In genomic region chr17:50087912-50088405, GRCh38 we compare ENCODE assay signal across 10 cellular contexts.
"Had no signal": no experiment of that assay in that cellular context is flagged by ENCODE, and none has a peak within 500 bp of the region (broad histone marks: within the 10 kb centered on the region; RNA-seq: fewer than 3 reads in every experiment).

No MANE protein-coding gene starts in this region.

- H3K4me3 Mint-ChIP-seq: brain; dendritic cell treated with granulocyte-macrophage colony-stimulating factor and Interleukin-4, amounts not matched to agents 40 ng/mL and 50 ng/mL, for 4 days; effector memory CD8-positive, alpha-beta T cell; immature natural killer cell; nephron; stimulated activated naive B cell treated with anti-CD40 and anti-IgM and Interleukin-4, amounts not matched to agents 10 μg/mL and 1 μg/mL and 100 μg/mL, for 72 hours; T-helper 17 cell; type B pancreatic cell had no signal

- H3K4me3 ChIP-seq: ovary, skin epidermis had no signal

- H3K4me1 Mint-ChIP-seq: brain; immature natural killer cell; nephron; stimulated activated naive B cell treated with anti-CD40 and anti-IgM and Interleukin-4, amounts not matched to agents 10 μg/mL and 1 μg/mL and 100 μg/mL, for 72 hours had no signal

- H3K36me3 ChIP-seq: ovary had no signal

- H3K27ac Mint-ChIP-seq: dendritic cell treated with granulocyte-macrophage colony-stimulating factor and Interleukin-4, amounts not matched to agents 40 ng/mL and 50 ng/mL, for 4 days; immature natural killer cell; nephron; stimulated activated naive B cell treated with anti-CD40 and anti-IgM and Interleukin-4, amounts not matched to agents 10 μg/mL and 1 μg/mL and 100 μg/mL, for 72 hours; type B pancreatic cell had no signal

- H3K27ac ChIP-seq: ovary, skin epidermis had no signal

- H3K9me3 ChIP-seq: ovary had no signal

- H3K36me3 Mint-ChIP-seq: brain, immature natural killer cell, type B pancreatic cell had no signal

- H3K9me3 Mint-ChIP-seq: brain; dendritic cell treated with granulocyte-macrophage colony-stimulating factor and Interleukin-4, amounts not matched to agents 40 ng/mL and 50 ng/mL, for 4 days; effector memory CD8-positive, alpha-beta T cell; immature natural killer cell; nephron; stimulated activated naive B cell treated with anti-CD40 and anti-IgM and Interleukin-4, amounts not matched to agents 10 μg/mL and 1 μg/mL and 100 μg/mL, for 72 hours; type B pancreatic cell had no signal

- H3K27me3 Mint-ChIP-seq: T-helper 17 cell, type B pancreatic cell had no signal

- H3K27me3 ChIP-seq: ovary had no signal
